In the genomic region with DNA sequence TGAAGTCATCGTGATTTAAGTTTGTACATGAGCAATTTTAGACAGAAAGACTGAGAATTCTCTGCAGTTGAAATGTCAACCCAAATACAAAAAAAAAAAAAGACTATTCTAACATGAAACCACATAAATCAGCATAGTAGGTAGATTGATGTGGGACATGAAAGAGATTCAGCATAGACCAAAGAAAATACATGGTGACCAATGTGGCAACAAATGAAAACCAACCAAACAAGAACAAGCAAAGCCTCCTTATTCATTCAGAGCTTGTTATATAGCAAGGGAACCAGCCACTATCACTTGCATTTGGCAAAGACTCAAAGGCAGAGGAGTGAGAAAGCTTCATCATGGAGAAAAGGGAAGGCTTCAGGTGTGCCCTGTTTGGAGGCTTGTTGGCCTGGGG, we compare ENCODE assay signal across 14 cellular contexts.
"Had no signal": no experiment of that assay in that cellular context is flagged by ENCODE, and none has a peak within 500 bp of the region (broad histone marks: within the 10 kb centered on the region; RNA-seq: fewer than 3 reads in every experiment).

No MANE protein-coding gene starts in this region.

- H3K4me1 ChIP-seq: psoas muscle, right lobe of liver, testis, upper lobe of right lung had no signal

- ATAC-seq: activated T-cell treated with anti-CD3 and anti-CD28 coated beads, Interleukin-2, amount 50 U/mL, for 4 hours; psoas muscle; upper lobe of right lung had no signal

- FAIRE-seq: frontal cortex had no signal

- H3K36me3 ChIP-seq: cardiac muscle cell, right lobe of liver, upper lobe of right lung had no signal

- H3K9me3 Mint-ChIP-seq: activated T-cell treated with anti-CD3 and anti-CD28 coated beads, Interleukin-2, amount 50 U/mL, for 4 hours; endodermal cell; stimulated activated naive CD8-positive, alpha-beta T cell treated with anti-CD3 and anti-CD28 coated beads, Interleukin-15, Interleukin-2, amounts not matched to agents 100 ng/mL and 50 ng/mL, for 24 hours had no signal

- H3K36me3 Mint-ChIP-seq: immature natural killer cell had no signal

- H3K4me3 ChIP-seq: cardiac muscle cell, dorsolateral prefrontal cortex, psoas muscle, right lobe of liver, testis, upper lobe of right lung had no signal

- H3K27me3 ChIP-seq: cardiac muscle cell, right lobe of liver, testis, upper lobe of right lung had no signal

- H3K27ac ChIP-seq: cardiac muscle cell, dorsolateral prefrontal cortex, psoas muscle, right lobe of liver, testis, upper lobe of right lung had no signal

- H3K9me3 ChIP-seq: psoas muscle, right lobe of liver, testis, upper lobe of right lung had no signal

- DNase-seq: activated CD4-positive, alpha-beta T cell treated with anti-CD3 and anti-CD28 coated beads for 4 hours; activated gamma-delta T cell treated with Interleukin-2 at 50 U/mL for 16 hours; activated T-cell treated with anti-CD3 and anti-CD28 coated beads, Interleukin-2, amount 50 U/mL, for 4 hours; dorsolateral prefrontal cortex; endodermal cell; head of caudate nucleus; immature natural killer cell; psoas muscle; right lobe of liver; testis; upper lobe of right lung had no signal

- H3K4me3 Mint-ChIP-seq: activated T-cell treated with anti-CD3 and anti-CD28 coated beads, Interleukin-2, amount 50 U/mL, for 4 hours; endodermal cell; immature natural killer cell; stimulated activated naive CD8-positive, alpha-beta T cell treated with anti-CD3 and anti-CD28 coated beads, Interleukin-15, Interleukin-2, amounts not matched to agents 100 ng/mL and 50 ng/mL, for 24 hours had no signal

- H3K27ac Mint-ChIP-seq: endodermal cell; stimulated activated naive CD8-positive, alpha-beta T cell treated with anti-CD3 and anti-CD28 coated beads, Interleukin-15, Interleukin-2, amounts not matched to agents 100 ng/mL and 50 ng/mL, for 24 hours had no signal
